14 cellular contexts compared by ENCODE assay signal in genomic region chrX:112834016-112834855, GRCh38. TPM values are rescaled to one million over a fixed set of nuclear protein-coding genes. Genes with fewer than 3 reads are reported as not detected.
DNase-seq lines count a peak whose midpoint lies in the region; ATAC-seq and TF ChIP-seq lines count a peak whose summit lies in the region.
"Had no signal": no experiment of that assay in that cellular context is flagged by ENCODE, and none has a peak within 500 bp of the region (broad histone marks: within the 10 kb centered on the region; RNA-seq: fewer than 3 reads in every experiment).

No MANE protein-coding gene starts in this region.

- in situ Hi-C loops in SK-MEL-5 (cut with HindIII; ENCODE audit: low pct_unique_long_range_greater_than_20kb, low sequenced_read_pairs): no loop called here

- no peak overlapping the region for H3K27ac Mint-ChIP-seq in activated naive CD4-positive, alpha-beta T cell treated with anti-CD3 and anti-CD28 coated beads, Interleukin-2, amount 50 U/mL, for 72 hours
- H3K27ac Mint-ChIP-seq: activated T-helper 2 cell treated with anti-CD3 and anti-CD28 coated beads, Interferon-gamma antibody, Interleukin-2, Interleukin-4, amounts not matched to agents 10 μg/mL and 5 μg/mL and 100 μg/mL, durations not matched to agents 14 hours and 24 hours and 36 hours; naive thymus-derived CD4-positive, alpha-beta T cell had no signal

- peaks cover 0 to 15% (median 0%) of the 10 kb centered on the region in 3 donors for H3K27me3 ChIP-seq in psoas muscle (ENCODE audit: insufficient read depth in 3 of 3, low read length in 2 of 3)
- H3K27me3 ChIP-seq in H7 (ENCODE audit: control insufficient read depth, insufficient read depth, low read length): peaks cover 17% of the 10 kb centered on the region
- H3K27me3 ChIP-seq in foreskin keratinocyte: no peaks in the 10 kb centered on the region

- no peak for ATAC-seq in psoas muscle
- ATAC-seq in activated naive CD4-positive, alpha-beta T cell treated with anti-CD3 and anti-CD28 coated beads, Interleukin-2, amount 50 U/mL, for 72 hours: no peak
- no peak for ATAC-seq in foreskin keratinocyte
- ATAC-seq in GM21447 (IDR thresholded peaks at IDR 0.05; ENCODE audit: unreplicated experiment): no peak
- ATAC-seq: naive thymus-derived CD4-positive, alpha-beta T cell; PC-3; right cardiac atrium had no signal

- no peak overlapping the region for H3K4me3 ChIP-seq in fibroblast of mammary gland (ENCODE audit: control insufficient read depth, low read depth, low read length)
- peak overlapping the region; percentile 31 for H3K4me3 ChIP-seq in psoas muscle
- H3K4me3 ChIP-seq in H7 (ENCODE audit: insufficient read depth, low read depth, low read length): no peak overlapping the region

- H3K27ac ChIP-seq in psoas muscle (peak overlapping the region; percentile 70), foreskin keratinocyte (no peak overlapping the region)

- peak; percentile 50 for DNase-seq in Daoy (ENCODE audit: low read depth)
- peak; percentile 31 for DNase-seq in SK-MEL-5 (ENCODE audit: low read depth, low spot score)
- DNase-seq in fibroblast of mammary gland (ENCODE audit: low read depth): peak; percentile 80
- no peak for DNase-seq in psoas muscle
- no peak for DNase-seq in H7
- no peak for DNase-seq in activated naive CD4-positive, alpha-beta T cell treated with anti-CD3 and anti-CD28 coated beads, Interleukin-2, amount 50 U/mL, for 72 hours (ENCODE audit: low spot score in 2 of 2)
- no peak for DNase-seq in foreskin keratinocyte
- DNase-seq: naive thymus-derived CD4-positive, alpha-beta T cell; NCI-H446; PC-3; right cardiac atrium; T-helper 9 cell had no signal

- 43 to 55% (median 47%) methylated on average over 8 of the region's 8 CpGs for WGBS in psoas muscle, 3 donors

- intact Hi-C loops in psoas muscle (cut with DNase I): no loop called here

- H3K9me3 ChIP-seq in psoas muscle: no peaks in the 10 kb centered on the region

- no peak for TF ChIP-seq CTCF in fibroblast of mammary gland (conservative IDR thresholded peaks at IDR 0.05; ENCODE audit: control insufficient read depth, insufficient read depth, low read depth, low read length)
- no peak for TF ChIP-seq CTCF in psoas muscle (IDR thresholded peaks at IDR 0.05)
- TF ChIP-seq CTCF in foreskin keratinocyte (conservative IDR thresholded peaks at IDR 0.05): no peak

- no peaks in the 10 kb centered on the region for H3K9me3 Mint-ChIP-seq in activated naive CD4-positive, alpha-beta T cell treated with anti-CD3 and anti-CD28 coated beads, Interleukin-2, amount 50 U/mL, for 72 hours
- H3K9me3 Mint-ChIP-seq: activated T-helper 2 cell treated with anti-CD3 and anti-CD28 coated beads, Interferon-gamma antibody, Interleukin-2, Interleukin-4, amounts not matched to agents 10 μg/mL and 5 μg/mL and 100 μg/mL, durations not matched to agents 14 hours and 24 hours and 36 hours; naive thymus-derived CD4-positive, alpha-beta T cell had no signal

- H3K4me1 ChIP-seq in psoas muscle (peaks cover 18% of the 10 kb centered on the region), foreskin keratinocyte (no peaks in the 10 kb centered on the region)

- H3K36me3 ChIP-seq in psoas muscle (ENCODE audit: insufficient read depth in 1 of 2, low read depth in 1 of 2) (no peaks in the 10 kb centered on the region), H7 (replicated peaks; ENCODE audit: control insufficient read depth, insufficient read depth, low read length) (no peaks in the 10 kb centered on the region)

- H3K36me3 Mint-ChIP-seq in activated naive CD4-positive, alpha-beta T cell treated with anti-CD3 and anti-CD28 coated beads, Interleukin-2, amount 50 U/mL, for 72 hours: no peaks in the 10 kb centered on the region

RNA-seq across cellular contexts. Expression of gene AMOT, which starts 6.4 kb away (rescaled TPM):
- 0.80 TPM in 2 replicates for total RNA-seq in Daoy (2014; rRNA removed; shearing (Covaris generic))
- 10.7 and 11.2 TPM in 2 replicates for total RNA-seq in SK-MEL-5 (2014; rRNA removed; shearing (Covaris generic))
- polyA plus RNA-seq in SK-MEL-5 (2015; cell fraction: cytosol; rRNA removed): 22.3 and 28.3 TPM in 2 replicates
- 13.1 and 13.9 TPM in 2 replicates for polyA plus RNA-seq in SK-MEL-5 (2015; cell fraction: nucleus; rRNA removed)
- total RNA-seq in psoas muscle (100 to 1,000 TPM in 3 of 4 donors, 10 to 100 TPM in 1; 72.6 to 148 (median 143) TPM), foreskin keratinocyte (3.8 and 5.2 TPM in 2 replicates)
- polyA plus RNA-seq in psoas muscle (10 to 100 TPM in 1 of 3 donors, 1 to 10 TPM in 2; 2.5 to 21.0 (median 9.5) TPM), foreskin keratinocyte (0.58 and 0.95 TPM in 2 replicates)
- 6.5 and 10.2 TPM in 2 replicates for total RNA-seq in H7 (2014; rRNA removed; shearing (Covaris generic))
- total RNA-seq in activated naive CD4-positive, alpha-beta T cell treated with anti-CD3 and anti-CD28 coated beads, Interleukin-2, amount 50 U/mL, for 72 hours: 1 to 10 TPM; 1.3 to 2.3 TPM

Comparison
In these comparisons a context has a peak if more than half of its experiments do, and no peak if none do; other contexts are left out.
1. DNase-seq: peak in Daoy (single experiment), SK-MEL-5 (single experiment) and fibroblast of mammary gland (single experiment); none in psoas muscle (0 of 2), H7 (single experiment), activated naive CD4-positive, alpha-beta T cell treated with anti-CD3 and anti-CD28 coated beads, Interleukin-2, amount 50 U/mL, for 72 hours (0 of 2) and foreskin keratinocyte (0 of 2).